In genomic region chr5:178590141-178590923, GRCh38 we compare ENCODE assay signal across 8 cellular contexts. TPM values are rescaled to one million over a fixed set of nuclear protein-coding genes. Genes with fewer than 3 reads are reported as not detected.
DNase-seq lines count a peak whose midpoint lies in the region; ATAC-seq, FAIRE-seq and TF ChIP-seq lines count a peak whose summit lies in the region.

COL23A1 (minus strand) TSS chr5:178590393.

- peak within 1 kb of the TSS; percentile 60 for H2AFZ ChIP-seq in astrocyte (ENCODE audit: low read depth, low read length)

- H3K4me1 Mint-ChIP-seq in astrocyte (ENCODE audit: low read depth, unreplicated experiment), result no peaks in the 10 kb centered on the region

- whole genome bisulfite sequencing in psoas muscle, 3 donors, result 0 to 1% (median 1%) methylated on average over 34 to 78 of the region's 78 CpGs

- H3K9me3 Mint-ChIP-seq in astrocyte (ENCODE audit: unreplicated experiment), result peaks cover 7% of the 10 kb centered on the region

- H3K79me2 ChIP-seq in astrocyte (ENCODE audit: insufficient read depth, low read length), result no peaks in the 10 kb centered on the region

- intact Hi-C loops in psoas muscle (cut with DNase I), result loop anchor here in 1 of 2 donors (1.0 to 5.0 kb wide), 2 partner anchors 310 to 358 kb away; partner anchors contain the start of gene PHYKPL

- peaks cover 4% of the 10 kb centered on the region for H4K20me1 ChIP-seq in astrocyte (ENCODE audit: insufficient read depth, low read length)

- H3K9me3 ChIP-seq in RWPE2 (ENCODE audit: severe bottlenecking), result peaks cover 4% of the 10 kb centered on the region
- peaks cover 3% of the 10 kb centered on the region for H3K9me3 ChIP-seq in astrocyte (ENCODE audit: insufficient read depth, low read depth, low read length)
- peaks cover 0 to 9% of the 10 kb centered on the region in 2 donors for H3K9me3 ChIP-seq in right atrium auricular region
- H3K9me3 ChIP-seq in psoas muscle, result peaks cover 6% of the 10 kb centered on the region

- peaks cover 46% of the 10 kb centered on the region for H3K27me3 Mint-ChIP-seq in astrocyte (ENCODE audit: low read depth, unreplicated experiment)

- peak; percentile 87 for TF ChIP-seq CTCF in RWPE2 (IDR thresholded peaks at IDR 0.05; ENCODE audit: poor library complexity, severe bottlenecking)
- peak; percentile 64 for TF ChIP-seq CTCF in astrocyte (IDR thresholded peaks at IDR 0.05; ENCODE audit: insufficient read depth, low read depth, low read length)
- peak; percentile 54 to 82 for TF ChIP-seq CTCF in right atrium auricular region (IDR thresholded peaks at IDR 0.05)
- TF ChIP-seq CTCF in psoas muscle (IDR thresholded peaks at IDR 0.05), result peak; percentile 58

- DNase-seq in Ammon's horn (ENCODE audit: low spot score) (peak; percentile 51), RWPE2 (ENCODE audit: low spot score) (no peak), astrocyte (ENCODE audit: low read depth) (peak; percentile 36), right atrium auricular region (ENCODE audit: low spot score) (no peak), psoas muscle (peak; percentile 59 to 81), middle frontal gyrus (ENCODE audit: extremely low spot score, low spot score) (no peak)

- H3K27ac ChIP-seq in RWPE2 (ENCODE audit: poor library complexity, severe bottlenecking), result no peak within 1 kb of the TSS
- no peak within 1 kb of the TSS for H3K27ac ChIP-seq in astrocyte (ENCODE audit: low read depth, low read length)
- H3K27ac ChIP-seq in right atrium auricular region, result peak within 1 kb of the TSS; percentile 61 to 68
- peak within 1 kb of the TSS; percentile 82 for H3K27ac ChIP-seq in psoas muscle

- H3K27ac Mint-ChIP-seq in astrocyte (ENCODE audit: unreplicated experiment), result no peak within 1 kb of the TSS

- H3K4me3 ChIP-seq in RWPE2 (ENCODE audit: severe bottlenecking) (peak within 1 kb of the TSS; percentile 26), astrocyte (ENCODE audit: insufficient read depth, low read depth, low read length) (peak within 1 kb of the TSS; percentile 39), right atrium auricular region (peak within 1 kb of the TSS; percentile 45 to 59), psoas muscle (peak within 1 kb of the TSS; percentile 73)

- H3K4me1 ChIP-seq in RWPE2 (ENCODE audit: insufficient read depth, poor library complexity, severe bottlenecking), result peaks cover 9% of the 10 kb centered on the region
- no peaks in the 10 kb centered on the region for H3K4me1 ChIP-seq in astrocyte (ENCODE audit: insufficient read depth, low read length)
- H3K4me1 ChIP-seq in right atrium auricular region, result peaks cover 0 to 20% of the 10 kb centered on the region in 2 donors
- peaks cover 14% of the 10 kb centered on the region for H3K4me1 ChIP-seq in psoas muscle

- H3K9ac ChIP-seq in astrocyte (ENCODE audit: low read length), result no peak within 1 kb of the TSS

- peaks cover 8% of the 10 kb centered on the region for H3K36me3 Mint-ChIP-seq in astrocyte (ENCODE audit: low read depth, unreplicated experiment)

- peak; percentile 59 for ATAC-seq in GM21723 (IDR thresholded peaks at IDR 0.05; ENCODE audit: unreplicated experiment)
- peak; percentile 60 for ATAC-seq in RWPE2 (ENCODE audit: low read depth)
- peak; percentile 67 to 77 (median 76) for ATAC-seq in psoas muscle
- no peak for ATAC-seq in HG03135 (IDR thresholded peaks at IDR 0.05; ENCODE audit: unreplicated experiment)

- no peaks in the 10 kb centered on the region; the same call in 1 of the 2 replicates for H3K36me3 ChIP-seq in RWPE2 (ENCODE audit: low read depth)
- no peaks in the 10 kb centered on the region for H3K36me3 ChIP-seq in astrocyte (ENCODE audit: insufficient read depth, low read length)
- H3K36me3 ChIP-seq in right atrium auricular region, result no peaks in the 10 kb centered on the region
- H3K36me3 ChIP-seq in psoas muscle (ENCODE audit: insufficient read depth in 1 of 2, low read depth in 1 of 2), result no peaks in the 10 kb centered on the region

- H3K4me2 ChIP-seq in astrocyte (ENCODE audit: low read length), result peak within 1 kb of the TSS; percentile 79

- no peak for FAIRE-seq in astrocyte (lab: Jason Lieb, UNC)

- H3K4me3 Mint-ChIP-seq in astrocyte (ENCODE audit: unreplicated experiment), result peak within 1 kb of the TSS; percentile 77

- H3K27me3 ChIP-seq in RWPE2 (ENCODE audit: insufficient read depth, poor library complexity, severe bottlenecking), result peaks cover 28% of the 10 kb centered on the region
- H3K27me3 ChIP-seq in astrocyte (ENCODE audit: insufficient read depth, low read length), result peaks cover 39% of the 10 kb centered on the region
- H3K27me3 ChIP-seq in right atrium auricular region, result no peaks in the 10 kb centered on the region
- H3K27me3 ChIP-seq in psoas muscle (ENCODE audit: insufficient read depth in 3 of 3, low read length in 2 of 3), result peaks cover 0 to 9% (median 2%) of the 10 kb centered on the region in 3 donors

RNA-seq across cellular contexts. Expression of gene COL23A1, which starts in this region (rescaled TPM):
- total RNA-seq in astrocyte, result 0.16 and 0.19 TPM in 2 replicates
- 1 to 10 TPM; 5.7 to 6.8 TPM for total RNA-seq in right atrium auricular region
- 1 to 10 TPM in 3 of 4 donors, under 1 TPM in 1; 0.66 to 3.0 (median 1.4) TPM for total RNA-seq in psoas muscle
- 1 to 10 TPM in 1 of 3 donors, under 1 TPM in 2; 0.69 to 1.5 (median 0.76) TPM for polyA plus RNA-seq in psoas muscle

Comparison
In these comparisons a context has a peak if more than half of its experiments do, and no peak if none do; other contexts are left out.
1. Peak in DNase-seq, H3K4me3 ChIP-seq and H3K4me2 ChIP-seq in astrocyte; RNA of the gene not detected or under 1 TPM.
2. DNase-seq: peak in Ammon's horn (single experiment) and psoas muscle (2 of 2); none in RWPE2 (single experiment), right atrium auricular region (single experiment) and middle frontal gyrus (single experiment).
3. H3K27ac ChIP-seq: peak in right atrium auricular region (2 of 2) and psoas muscle (single experiment); none in RWPE2 (single experiment) and astrocyte (single experiment).
4. Peak in every context shown above with its lines, with median percentiles within 50 percentile points of each other: H3K4me3 ChIP-seq and CTCF ChIP-seq.